17 cellular contexts compared by ENCODE assay signal in the genomic region with DNA sequence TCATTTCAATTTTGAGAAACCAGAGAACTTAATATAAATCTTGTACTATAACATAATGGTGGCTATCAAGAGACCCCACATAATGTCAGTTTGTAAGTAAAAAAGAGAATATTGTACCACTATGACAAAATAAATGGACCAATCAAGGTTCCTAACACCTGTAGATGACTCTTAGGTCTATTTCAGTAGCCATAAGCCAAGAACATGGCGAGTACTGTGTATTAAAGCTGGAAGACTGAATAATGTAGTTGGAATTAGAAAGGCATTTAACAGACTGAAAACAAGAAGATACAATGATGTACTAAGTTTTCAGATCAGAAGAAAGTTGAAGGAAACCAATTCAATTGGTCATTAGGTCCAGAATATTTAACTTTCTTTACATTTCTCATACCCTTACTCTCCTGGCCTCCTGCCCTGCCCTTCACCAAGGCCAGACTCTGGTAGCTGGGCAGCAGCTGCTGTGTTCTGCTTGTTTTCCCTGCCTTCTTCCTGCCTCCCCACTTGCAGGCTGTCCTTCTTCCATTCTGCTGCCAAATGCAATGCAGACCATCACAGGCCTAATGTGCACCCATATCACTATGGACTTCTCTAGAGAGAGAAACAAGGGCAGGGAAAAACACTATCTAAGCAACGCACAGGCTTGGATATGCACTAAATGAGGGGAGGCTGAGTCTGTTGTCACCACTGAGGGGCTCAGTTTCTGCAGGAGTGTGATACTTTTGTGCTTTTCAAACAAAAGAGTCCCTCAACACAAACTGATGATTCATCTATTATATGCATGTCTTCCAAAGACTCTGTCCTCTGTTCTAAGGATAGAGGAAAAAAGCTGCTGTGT.
A peak's percentile ranks its signal among the peaks of the same experiment; 100 is the strongest.
DNase-seq lines count a peak whose midpoint lies in the region; ATAC-seq and TF ChIP-seq lines count a peak whose summit lies in the region.
"Had no signal": no experiment of that assay in that cellular context is flagged by ENCODE, and none has a peak within 500 bp of the region (broad histone marks: within the 10 kb centered on the region; RNA-seq: fewer than 3 reads in every experiment).

No MANE protein-coding gene starts in this region.

- H3K9me3 ChIP-seq in PC-3 (ENCODE audit: low read length): no peaks in the 10 kb centered on the region
- no peaks in the 10 kb centered on the region for H3K9me3 ChIP-seq in tibial artery

- H3K9me3 Mint-ChIP-seq in endothelial cell (ENCODE audit: unreplicated experiment): no peaks in the 10 kb centered on the region
- H3K9me3 Mint-ChIP-seq: activated T-cell treated with anti-CD3 and anti-CD28 coated beads, Interleukin-2, amount 50 U/mL, for 24 hours; nephron had no signal

- H3K4me3 Mint-ChIP-seq in endothelial cell (ENCODE audit: unreplicated experiment): no peak overlapping the region
- H3K4me3 Mint-ChIP-seq: activated naive CD8-positive, alpha-beta T cell treated with anti-CD3 and anti-CD28 coated beads, Interleukin-2, amount 10 ng/mL, durations not matched to agents 7 days and 5 days; activated T-cell treated with anti-CD3 and anti-CD28 coated beads, Interleukin-2, amount 50 U/mL, for 24 hours; nephron had no signal

- no peak overlapping the region for H2AFZ ChIP-seq in PC-3 (ENCODE audit: low read length)
- H2AFZ ChIP-seq: hepatocyte had no signal

- H3K27ac ChIP-seq in PC-3 (ENCODE audit: low read length) (no peak overlapping the region), tibial artery (no peak overlapping the region)
- H3K27ac ChIP-seq: hepatocyte had no signal

- POLR2A ChIA-PET in PC-3 (lab: Charles Lee; ENCODE audit: unreplicated experiment): no interaction called here

- intact Hi-C loops in PC-3 (cut with micrococcal nuclease) (no loop called here), tibial artery (cut with DNase I; ENCODE audit: low total_unique reads) (no loop called here)

- TF ChIP-seq CTCF in PC-3 (conservative IDR thresholded peaks at IDR 0.05; ENCODE audit: low read depth, low read length) (no peak), endothelial cell (IDR thresholded peaks at IDR 0.05; ENCODE audit: unreplicated experiment) (no peak), tibial artery (IDR thresholded peaks at IDR 0.05) (no peak)

- no TSS peak for BruUV-seq in PC-3 (replicated peaks; lab: Mats Ljungman, UMichigan)

- H3K4me2 ChIP-seq in PC-3 (ENCODE audit: low read length): no peak overlapping the region
- H3K4me2 ChIP-seq: hepatocyte had no signal

- no peak overlapping the region for H3K9ac ChIP-seq in PC-3 (ENCODE audit: low read length)

- H3F3A ChIP-seq in PC-3 (ENCODE audit: low read length, unreplicated experiment): peaks cover 6% of the 10 kb centered on the region

- H3K9me2 ChIP-seq in PC-3 (replicated peaks; ENCODE audit: low read length): no peaks in the 10 kb centered on the region

- CTCF ChIA-PET in PC-3 (lab: Charles Lee): no interaction called here

- H3K27ac Mint-ChIP-seq in endothelial cell (ENCODE audit: unreplicated experiment): peak overlapping the region; percentile 44
- H3K27ac Mint-ChIP-seq: activated naive CD8-positive, alpha-beta T cell treated with anti-CD3 and anti-CD28 coated beads, Interleukin-2, amount 10 ng/mL, durations not matched to agents 7 days and 5 days; activated T-cell treated with anti-CD3 and anti-CD28 coated beads, Interleukin-2, amount 50 U/mL, for 24 hours; nephron had no signal

- no peak overlapping the region for H3K4me3 ChIP-seq in PC-3 (ENCODE audit: low read length)
- no peak overlapping the region for H3K4me3 ChIP-seq in tibial artery
- H3K4me3 ChIP-seq: hepatocyte had no signal

- H3K4me1 ChIP-seq in PC-3 (ENCODE audit: insufficient read depth, low read length) (peaks cover 14% of the 10 kb centered on the region), tibial artery (peaks cover 0 to 46% (median 25%) of the 10 kb centered on the region in 4 donors)

- no peaks in the 10 kb centered on the region for H3K36me3 ChIP-seq in PC-3 (ENCODE audit: low read depth, low read length)
- H3K36me3 ChIP-seq in tibial artery: no peaks in the 10 kb centered on the region

- H3K36me3 Mint-ChIP-seq in endothelial cell (ENCODE audit: low read depth, unreplicated experiment): no peaks in the 10 kb centered on the region

- H3K79me2 ChIP-seq in PC-3 (ENCODE audit: low read length): no peaks in the 10 kb centered on the region
- H3K79me2 ChIP-seq: hepatocyte had no signal

- H3K27me3 Mint-ChIP-seq in endothelial cell (ENCODE audit: unreplicated experiment): peaks cover 5% of the 10 kb centered on the region
- H3K27me3 Mint-ChIP-seq: activated naive CD8-positive, alpha-beta T cell treated with anti-CD3 and anti-CD28 coated beads, Interleukin-2, amount 10 ng/mL, durations not matched to agents 7 days and 5 days; activated T-cell treated with anti-CD3 and anti-CD28 coated beads, Interleukin-2, amount 50 U/mL, for 24 hours had no signal

- peak; percentile 27 for DNase-seq in COLO829 (ENCODE audit: low spot score)
- DNase-seq in PC-3: no peak
- DNase-seq in endothelial cell (ENCODE audit: low spot score): no peak
- DNase-seq in myocyte (ENCODE audit: low read depth): peak; percentile 32
- DNase-seq in HK-2 (ENCODE audit: unreplicated experiment): no peak
- no peak for DNase-seq in tibial artery
- no peak for DNase-seq in NCI-H524 (lab: John Stamatoyannopoulos, UW)
- DNase-seq: activated CD4-positive, alpha-beta T cell treated with anti-CD3 and anti-CD28 coated beads for 48 hours; activated naive CD8-positive, alpha-beta T cell treated with anti-CD3 and anti-CD28 coated beads, Interleukin-2, amount 10 ng/mL, durations not matched to agents 7 days and 5 days; activated T-cell treated with anti-CD3 and anti-CD28 coated beads, Interleukin-2, amount 50 U/mL, for 24 hours; DMS153; stimulated activated CD4-positive, alpha-beta T cell treated with anti-CD3 and anti-CD28 coated beads, Interleukin-4, amount 100 ng/mL, for 24 hours; T-helper 9 cell had no signal

- peak; percentile 31 for ATAC-seq in PC-3
- no peak for ATAC-seq in GM21717 (IDR thresholded peaks at IDR 0.05; ENCODE audit: unreplicated experiment)
- ATAC-seq: sciatic nerve had no signal

- H3K27me3 ChIP-seq in PC-3 (ENCODE audit: low read length): no peaks in the 10 kb centered on the region
- H3K27me3 ChIP-seq in tibial artery: no peaks in the 10 kb centered on the region
- H3K27me3 ChIP-seq: hepatocyte had no signal

- H4K20me1 ChIP-seq in PC-3 (ENCODE audit: low read length): no peaks in the 10 kb centered on the region

- peaks cover 35% of the 10 kb centered on the region for H3K4me1 Mint-ChIP-seq in endothelial cell (ENCODE audit: unreplicated experiment)

Comparison
In these comparisons a context has a peak if more than half of its experiments do, and no peak if none do; other contexts are left out.
1. DNase-seq: peak in COLO829 (single experiment) and myocyte (single experiment); none in PC-3 (single experiment), endothelial cell (single experiment), HK-2 (single experiment), tibial artery (0 of 2) and NCI-H524 (0 of 2).